8 cellular contexts compared by ENCODE assay signal in genomic region chr4:118969359-118969758, GRCh38.
DNase-seq lines count a peak whose midpoint lies in the region; ATAC-seq and TF ChIP-seq lines count a peak whose summit lies in the region.

No MANE protein-coding gene starts in this region.

- 0 out of 3 replicates have a peak, but pooled peaks have one; percentile 14 for TF ChIP-seq CTCF in GM12872 (IDR thresholded peaks at IDR 0.05; ENCODE audit: insufficient read depth, low read depth, low read length)
- peak in 6 of 7 experiments; percentile 18 to 69 (median 60) for TF ChIP-seq CTCF in body of pancreas (IDR thresholded peaks at IDR 0.05)

- ATAC-seq in body of pancreas (peak; percentile 76), HG03432 (IDR thresholded peaks at IDR 0.05; ENCODE audit: unreplicated experiment) (no peak), GM21390 (IDR thresholded peaks at IDR 0.05; ENCODE audit: unreplicated experiment) (no peak)

- 19 to 30% methylated on average over 5 of the region's 5 CpGs for WGBS in body of pancreas, 2 donors

- no peak for TF ChIP-seq POLR2A in body of pancreas (IDR thresholded peaks at IDR 0.05)

- H3K27ac ChIP-seq in body of pancreas, result no peak overlapping the region

- DNase-seq in NCI-H2029 (lab: John Stamatoyannopoulos, UW) (peak; percentile 37), body of pancreas (peak; percentile 38 to 72 (median 58)), kidney glomerular epithelial cell (lab: John Stamatoyannopoulos, UW) (peak; percentile 63), ureter (ENCODE audit: low spot score) (peak; percentile 58)
- no peak for DNase-seq in effector CD8-positive, alpha-beta T cell (lab: John Stamatoyannopoulos, UW)

- H3K9me3 ChIP-seq in body of pancreas, result no peaks in the 10 kb centered on the region

- H3K4me3 ChIP-seq in body of pancreas, result no peak overlapping the region

- no peaks in the 10 kb centered on the region for H3K36me3 ChIP-seq in body of pancreas (replicated peaks in 1 of 2; ENCODE audit: insufficient read depth in 1 of 2, low read depth in 2 of 2)

- peaks cover 8% of the 10 kb centered on the region for H3K4me1 ChIP-seq in body of pancreas

- no peaks in the 10 kb centered on the region for H3K27me3 ChIP-seq in body of pancreas

- intact Hi-C loops in body of pancreas (cut with DNase I), result no loop called here
